In the genomic region with DNA sequence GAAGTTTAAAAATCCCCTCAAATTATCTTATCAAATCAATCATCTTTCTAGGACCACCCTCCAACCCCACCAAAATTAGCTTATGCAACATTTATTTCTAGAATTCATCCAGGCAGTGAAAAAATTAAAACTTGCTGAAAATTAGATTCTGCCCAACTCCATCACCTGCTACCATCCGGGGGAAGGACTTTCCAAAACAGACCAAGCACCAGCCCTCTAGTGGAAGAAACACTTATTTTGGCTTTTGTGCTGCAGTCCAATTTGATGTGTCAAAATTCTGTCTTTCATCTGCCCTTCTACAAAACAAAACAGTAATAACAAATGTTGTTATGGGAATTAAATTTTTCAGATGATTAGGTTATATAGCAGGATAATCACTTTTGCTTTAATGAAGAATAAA, we compare ENCODE assay signal across 2 cellular contexts.
TF ChIP-seq lines count a peak whose summit lies in the region.

No MANE protein-coding gene starts in this region.

TF ChIP-seq in SK-N-SH, 30 proteins besides CTCF, POLR2A, EP300 and RAD21 (continued from another document):
- TF ChIP-seq, protein P1, sequence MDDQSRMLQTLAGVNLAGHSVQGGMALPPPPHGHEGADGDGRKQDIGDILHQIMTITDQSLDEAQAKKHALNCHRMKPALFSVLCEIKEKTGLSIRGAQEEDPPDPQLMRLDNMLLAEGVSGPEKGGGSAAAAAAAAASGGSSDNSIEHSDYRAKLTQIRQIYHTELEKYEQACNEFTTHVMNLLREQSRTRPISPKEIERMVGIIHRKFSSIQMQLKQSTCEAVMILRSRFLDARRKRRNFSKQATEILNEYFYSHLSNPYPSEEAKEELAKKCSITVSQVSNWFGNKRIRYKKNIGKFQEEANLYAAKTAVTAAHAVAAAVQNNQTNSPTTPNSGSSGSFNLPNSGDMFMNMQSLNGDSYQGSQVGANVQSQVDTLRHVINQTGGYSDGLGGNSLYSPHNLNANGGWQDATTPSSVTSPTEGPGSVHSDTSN (IDR thresholded peaks at IDR 0.05) = no peak
- no peak for TF ChIP-seq CHD2 (IDR thresholded peaks at IDR 0.05; ENCODE audit: low read length, partially characterized antibody)
- no peak for TF ChIP-seq GABPA (IDR thresholded peaks at IDR 0.05; ENCODE audit: low read depth)
- no peak for TF ChIP-seq TAF1 (IDR thresholded peaks at IDR 0.05; ENCODE audit: borderline replicate concordance, low read depth, low read length)
- TF ChIP-seq, protein P2, sequence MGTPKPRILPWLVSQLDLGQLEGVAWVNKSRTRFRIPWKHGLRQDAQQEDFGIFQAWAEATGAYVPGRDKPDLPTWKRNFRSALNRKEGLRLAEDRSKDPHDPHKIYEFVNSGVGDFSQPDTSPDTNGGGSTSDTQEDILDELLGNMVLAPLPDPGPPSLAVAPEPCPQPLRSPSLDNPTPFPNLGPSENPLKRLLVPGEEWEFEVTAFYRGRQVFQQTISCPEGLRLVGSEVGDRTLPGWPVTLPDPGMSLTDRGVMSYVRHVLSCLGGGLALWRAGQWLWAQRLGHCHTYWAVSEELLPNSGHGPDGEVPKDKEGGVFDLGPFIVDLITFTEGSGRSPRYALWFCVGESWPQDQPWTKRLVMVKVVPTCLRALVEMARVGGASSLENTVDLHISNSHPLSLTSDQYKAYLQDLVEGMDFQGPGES (IDR thresholded peaks at IDR 0.05; ENCODE audit: low read depth, low read length) = no peak
- TF ChIP-seq SIN3A (IDR thresholded peaks at IDR 0.05; ENCODE audit: borderline replicate concordance, low read depth, low read length) = no peak
- TF ChIP-seq FOXJ3 (CRISPR knock-in tag; IDR thresholded peaks at IDR 0.05) = no peak
- TF ChIP-seq YY1 (IDR thresholded peaks at IDR 0.05; ENCODE audit: low read depth) = no peak
- no peak for TF ChIP-seq MXI1 (IDR thresholded peaks at IDR 0.05; ENCODE audit: low read depth, low read length)
- no peak for TF ChIP-seq FOXM1 (IDR thresholded peaks at IDR 0.05; ENCODE audit: low read depth)
- no peak for TF ChIP-seq POLR2AphosphoS5 (IDR thresholded peaks at IDR 0.05; ENCODE audit: low read depth, low read length)
- TF ChIP-seq, protein P3, sequence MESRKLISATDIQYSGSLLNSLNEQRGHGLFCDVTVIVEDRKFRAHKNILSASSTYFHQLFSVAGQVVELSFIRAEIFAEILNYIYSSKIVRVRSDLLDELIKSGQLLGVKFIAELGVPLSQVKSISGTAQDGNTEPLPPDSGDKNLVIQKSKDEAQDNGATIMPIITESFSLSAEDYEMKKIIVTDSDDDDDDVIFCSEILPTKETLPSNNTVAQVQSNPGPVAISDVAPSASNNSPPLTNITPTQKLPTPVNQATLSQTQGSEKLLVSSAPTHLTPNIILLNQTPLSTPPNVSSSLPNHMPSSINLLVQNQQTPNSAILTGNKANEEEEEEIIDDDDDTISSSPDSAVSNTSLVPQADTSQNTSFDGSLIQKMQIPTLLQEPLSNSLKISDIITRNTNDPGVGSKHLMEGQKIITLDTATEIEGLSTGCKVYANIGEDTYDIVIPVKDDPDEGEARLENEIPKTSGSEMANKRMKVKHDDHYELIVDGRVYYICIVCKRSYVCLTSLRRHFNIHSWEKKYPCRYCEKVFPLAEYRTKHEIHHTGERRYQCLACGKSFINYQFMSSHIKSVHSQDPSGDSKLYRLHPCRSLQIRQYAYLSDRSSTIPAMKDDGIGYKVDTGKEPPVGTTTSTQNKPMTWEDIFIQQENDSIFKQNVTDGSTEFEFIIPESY (IDR thresholded peaks at IDR 0.05; ENCODE audit: borderline replicate concordance, low read depth) = no peak
- TF ChIP-seq RCOR1 (IDR thresholded peaks at IDR 0.05; ENCODE audit: low read length) = no peak
- TF ChIP-seq NFIC (IDR thresholded peaks at IDR 0.05; ENCODE audit: borderline replicate concordance) = no peak
- TF ChIP-seq RXRA (IDR thresholded peaks at IDR 0.05; ENCODE audit: borderline replicate concordance, low read depth) = no peak
- no peak for TF ChIP-seq ELF1 (IDR thresholded peaks at IDR 0.05)

TF ChIP-seq in SK-N-SH treated with all-trans-retinoic acid at 6 μM for 48 hours, 23 proteins besides CTCF, POLR2A, EP300 and RAD21 (continued from another document):
- no peak for TF ChIP-seq BACH2 (CRISPR knock-in tag; IDR thresholded peaks at IDR 0.05; ENCODE audit: borderline replicate concordance)
- no peak for TF ChIP-seq ZFP30 (CRISPR knock-in tag; IDR thresholded peaks at IDR 0.05)
- TF ChIP-seq, protein P4, sequence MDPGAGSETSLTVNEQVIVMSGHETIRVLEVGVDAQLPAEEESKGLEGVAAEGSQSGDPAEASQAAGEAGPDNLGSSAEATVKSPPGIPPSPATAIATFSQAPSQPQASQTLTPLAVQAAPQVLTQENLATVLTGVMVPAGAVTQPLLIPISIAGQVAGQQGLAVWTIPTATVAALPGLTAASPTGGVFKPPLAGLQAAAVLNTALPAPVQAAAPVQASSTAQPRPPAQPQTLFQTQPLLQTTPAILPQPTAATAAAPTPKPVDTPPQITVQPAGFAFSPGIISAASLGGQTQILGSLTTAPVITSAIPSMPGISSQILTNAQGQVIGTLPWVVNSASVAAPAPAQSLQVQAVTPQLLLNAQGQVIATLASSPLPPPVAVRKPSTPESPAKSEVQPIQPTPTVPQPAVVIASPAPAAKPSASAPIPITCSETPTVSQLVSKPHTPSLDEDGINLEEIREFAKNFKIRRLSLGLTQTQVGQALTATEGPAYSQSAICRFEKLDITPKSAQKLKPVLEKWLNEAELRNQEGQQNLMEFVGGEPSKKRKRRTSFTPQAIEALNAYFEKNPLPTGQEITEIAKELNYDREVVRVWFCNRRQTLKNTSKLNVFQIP (CRISPR knock-in tag; IDR thresholded peaks at IDR 0.05; ENCODE audit: borderline replicate concordance, low read depth) = no peak
- TF ChIP-seq PPARA (CRISPR knock-in tag; IDR thresholded peaks at IDR 0.05; ENCODE audit: borderline replicate concordance) = no peak
- TF ChIP-seq ISL1 (CRISPR knock-in tag; IDR thresholded peaks at IDR 0.05) = no peak
- TF ChIP-seq ARNTL (CRISPR knock-in tag; IDR thresholded peaks at IDR 0.05; ENCODE audit: borderline replicate concordance, low read depth) = no peak
- TF ChIP-seq RARB (CRISPR knock-in tag; IDR thresholded peaks at IDR 0.05) = no peak
- TF ChIP-seq, protein P5, sequence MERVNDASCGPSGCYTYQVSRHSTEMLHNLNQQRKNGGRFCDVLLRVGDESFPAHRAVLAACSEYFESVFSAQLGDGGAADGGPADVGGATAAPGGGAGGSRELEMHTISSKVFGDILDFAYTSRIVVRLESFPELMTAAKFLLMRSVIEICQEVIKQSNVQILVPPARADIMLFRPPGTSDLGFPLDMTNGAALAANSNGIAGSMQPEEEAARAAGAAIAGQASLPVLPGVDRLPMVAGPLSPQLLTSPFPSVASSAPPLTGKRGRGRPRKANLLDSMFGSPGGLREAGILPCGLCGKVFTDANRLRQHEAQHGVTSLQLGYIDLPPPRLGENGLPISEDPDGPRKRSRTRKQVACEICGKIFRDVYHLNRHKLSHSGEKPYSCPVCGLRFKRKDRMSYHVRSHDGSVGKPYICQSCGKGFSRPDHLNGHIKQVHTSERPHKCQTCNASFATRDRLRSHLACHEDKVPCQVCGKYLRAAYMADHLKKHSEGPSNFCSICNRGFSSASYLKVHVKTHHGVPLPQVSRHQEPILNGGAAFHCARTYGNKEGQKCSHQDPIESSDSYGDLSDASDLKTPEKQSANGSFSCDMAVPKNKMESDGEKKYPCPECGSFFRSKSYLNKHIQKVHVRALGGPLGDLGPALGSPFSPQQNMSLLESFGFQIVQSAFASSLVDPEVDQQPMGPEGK (CRISPR knock-in tag; IDR thresholded peaks at IDR 0.05; ENCODE audit: borderline replicate concordance) = no peak
- TF ChIP-seq, protein P6, sequence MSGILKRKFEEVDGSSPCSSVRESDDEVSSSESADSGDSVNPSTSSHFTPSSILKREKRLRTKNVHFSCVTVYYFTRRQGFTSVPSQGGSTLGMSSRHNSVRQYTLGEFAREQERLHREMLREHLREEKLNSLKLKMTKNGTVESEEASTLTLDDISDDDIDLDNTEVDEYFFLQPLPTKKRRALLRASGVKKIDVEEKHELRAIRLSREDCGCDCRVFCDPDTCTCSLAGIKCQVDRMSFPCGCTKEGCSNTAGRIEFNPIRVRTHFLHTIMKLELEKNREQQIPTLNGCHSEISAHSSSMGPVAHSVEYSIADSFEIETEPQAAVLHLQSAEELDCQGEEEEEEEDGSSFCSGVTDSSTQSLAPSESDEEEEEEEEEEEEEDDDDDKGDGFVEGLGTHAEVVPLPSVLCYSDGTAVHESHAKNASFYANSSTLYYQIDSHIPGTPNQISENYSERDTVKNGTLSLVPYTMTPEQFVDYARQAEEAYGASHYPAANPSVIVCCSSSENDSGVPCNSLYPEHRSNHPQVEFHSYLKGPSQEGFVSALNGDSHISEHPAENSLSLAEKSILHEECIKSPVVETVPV (CRISPR knock-in tag; IDR thresholded peaks at IDR 0.05) = no peak
